17 cellular contexts compared by ENCODE assay signal in the genomic region with DNA sequence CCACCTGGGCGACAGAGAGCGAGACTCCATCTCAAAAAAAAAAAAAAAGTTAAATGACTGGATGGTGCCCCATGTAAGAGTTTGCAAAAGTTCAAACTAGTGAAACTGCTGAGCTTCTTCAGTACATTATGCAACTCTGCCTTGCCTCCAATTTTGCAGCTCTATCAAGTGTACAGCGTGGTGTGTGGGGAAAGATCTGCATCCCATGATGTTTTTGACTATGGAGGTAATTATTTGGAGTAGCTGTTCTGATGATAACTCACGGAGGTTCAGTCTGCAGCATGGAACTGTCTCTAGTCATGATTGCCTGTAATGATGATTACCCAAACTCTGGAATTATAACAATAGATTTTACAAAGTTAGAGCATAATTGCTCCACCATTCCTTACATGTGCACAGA.
"Had no signal": no experiment of that assay in that cellular context is flagged by ENCODE, and none has a peak within 500 bp of the region (broad histone marks: within the 10 kb centered on the region; RNA-seq: fewer than 3 reads in every experiment).

No MANE protein-coding gene starts in this region.

- H3K27me3 ChIP-seq: spleen, uterus had no signal

- H3K79me2 ChIP-seq: parathyroid adenoma had no signal

- H3K9ac ChIP-seq: parathyroid adenoma had no signal

- H3K27ac Mint-ChIP-seq: activated CD4-positive, alpha-beta memory T cell treated with anti-CD3 and anti-CD28 coated beads for 36 hours; activated T-helper 1 cell treated with anti-CD3 and anti-CD28 coated beads, Interleukin-12 subunit alpha, Interleukin-12 subunit beta, Interleukin-2, Interleukin-4 antibody, amounts not matched to agents 30 ng/mL and 10 ng/mL and 1 ng/mL, durations not matched to agents 14 hours and 24 hours and 36 hours; stimulated activated naive B cell treated with anti-CD40 and anti-IgM and Interleukin-4, amounts not matched to agents 10 μg/mL and 1 μg/mL and 100 μg/mL, for 72 hours had no signal

- H3K27me3 Mint-ChIP-seq: activated CD4-positive, alpha-beta memory T cell treated with anti-CD3 and anti-CD28 coated beads for 36 hours; natural killer cell treated with Interleukin-12 subunit alpha and Interleukin-12 subunit beta and Interleukin-15 and Interleukin-18, amount 100 ng/mL, for 72 hours; stimulated activated naive B cell treated with anti-CD40 and anti-IgM and Interleukin-4, amounts not matched to agents 10 μg/mL and 1 μg/mL and 100 μg/mL, for 72 hours had no signal

- ATAC-seq: gastrocnemius medialis; natural killer cell treated with Interleukin-12 subunit alpha and Interleukin-12 subunit beta and Interleukin-15 and Interleukin-18, amount 100 ng/mL, for 72 hours; stimulated activated naive B cell treated with anti-CD40 and anti-IgM and Interleukin-4, amounts not matched to agents 10 μg/mL and 1 μg/mL and 100 μg/mL, for 72 hours had no signal

- H3K4me3 ChIP-seq: coronary artery, gastrocnemius medialis, spleen, thoracic aorta, uterus had no signal

- H3K36me3 Mint-ChIP-seq: activated CD4-positive, alpha-beta memory T cell treated with anti-CD3 and anti-CD28 coated beads for 36 hours; natural killer cell treated with Interleukin-12 subunit alpha and Interleukin-12 subunit beta and Interleukin-15 and Interleukin-18, amount 100 ng/mL, for 72 hours; stimulated activated naive B cell treated with anti-CD40 and anti-IgM and Interleukin-4, amounts not matched to agents 10 μg/mL and 1 μg/mL and 100 μg/mL, for 72 hours had no signal

- H3K9me3 Mint-ChIP-seq: activated CD4-positive, alpha-beta memory T cell treated with anti-CD3 and anti-CD28 coated beads for 36 hours; activated T-helper 1 cell treated with anti-CD3 and anti-CD28 coated beads, Interleukin-12 subunit alpha, Interleukin-12 subunit beta, Interleukin-2, Interleukin-4 antibody, amounts not matched to agents 30 ng/mL and 10 ng/mL and 1 ng/mL, durations not matched to agents 14 hours and 24 hours and 36 hours; natural killer cell treated with Interleukin-12 subunit alpha and Interleukin-12 subunit beta and Interleukin-15 and Interleukin-18, amount 100 ng/mL, for 72 hours; stimulated activated naive B cell treated with anti-CD40 and anti-IgM and Interleukin-4, amounts not matched to agents 10 μg/mL and 1 μg/mL and 100 μg/mL, for 72 hours had no signal

- DNase-seq: activated CD4-positive, alpha-beta memory T cell treated with anti-CD3 and anti-CD28 coated beads for 36 hours; activated gamma-delta T cell treated with Interleukin-2 at 50 U/mL for 16 hours; activated T-cell treated with anti-CD3 and anti-CD28 coated beads for 4 hours; anterior cingulate cortex; erythroblast; gastrocnemius medialis; mesenchymal stem cell; spleen; stimulated activated CD4-positive, alpha-beta T cell treated with anti-CD3 and anti-CD28 coated beads, Interleukin-4, amount 100 ng/mL, for 4 hours; stimulated activated naive B cell treated with anti-CD40 and anti-IgM and Interleukin-4, amounts not matched to agents 10 μg/mL and 1 μg/mL and 100 μg/mL, for 72 hours; SW 1271; uterus had no signal

- H3K4me3 Mint-ChIP-seq: activated CD4-positive, alpha-beta memory T cell treated with anti-CD3 and anti-CD28 coated beads for 36 hours; activated T-helper 1 cell treated with anti-CD3 and anti-CD28 coated beads, Interleukin-12 subunit alpha, Interleukin-12 subunit beta, Interleukin-2, Interleukin-4 antibody, amounts not matched to agents 30 ng/mL and 10 ng/mL and 1 ng/mL, durations not matched to agents 14 hours and 24 hours and 36 hours; natural killer cell treated with Interleukin-12 subunit alpha and Interleukin-12 subunit beta and Interleukin-15 and Interleukin-18, amount 100 ng/mL, for 72 hours; stimulated activated naive B cell treated with anti-CD40 and anti-IgM and Interleukin-4, amounts not matched to agents 10 μg/mL and 1 μg/mL and 100 μg/mL, for 72 hours had no signal

- H3K4me1 ChIP-seq: uterus had no signal

- H3K9me3 ChIP-seq: gastrocnemius medialis, spleen, thoracic aorta, uterus had no signal

- H3K27ac ChIP-seq: coronary artery, gastrocnemius medialis, parathyroid adenoma, spleen, thoracic aorta, uterus had no signal

- H3K4me1 Mint-ChIP-seq: stimulated activated naive B cell treated with anti-CD40 and anti-IgM and Interleukin-4, amounts not matched to agents 10 μg/mL and 1 μg/mL and 100 μg/mL, for 72 hours had no signal

- H3K36me3 ChIP-seq: gastrocnemius medialis, spleen, thoracic aorta, uterus had no signal

- H2AFZ ChIP-seq: parathyroid adenoma had no signal
